In the genomic region with DNA sequence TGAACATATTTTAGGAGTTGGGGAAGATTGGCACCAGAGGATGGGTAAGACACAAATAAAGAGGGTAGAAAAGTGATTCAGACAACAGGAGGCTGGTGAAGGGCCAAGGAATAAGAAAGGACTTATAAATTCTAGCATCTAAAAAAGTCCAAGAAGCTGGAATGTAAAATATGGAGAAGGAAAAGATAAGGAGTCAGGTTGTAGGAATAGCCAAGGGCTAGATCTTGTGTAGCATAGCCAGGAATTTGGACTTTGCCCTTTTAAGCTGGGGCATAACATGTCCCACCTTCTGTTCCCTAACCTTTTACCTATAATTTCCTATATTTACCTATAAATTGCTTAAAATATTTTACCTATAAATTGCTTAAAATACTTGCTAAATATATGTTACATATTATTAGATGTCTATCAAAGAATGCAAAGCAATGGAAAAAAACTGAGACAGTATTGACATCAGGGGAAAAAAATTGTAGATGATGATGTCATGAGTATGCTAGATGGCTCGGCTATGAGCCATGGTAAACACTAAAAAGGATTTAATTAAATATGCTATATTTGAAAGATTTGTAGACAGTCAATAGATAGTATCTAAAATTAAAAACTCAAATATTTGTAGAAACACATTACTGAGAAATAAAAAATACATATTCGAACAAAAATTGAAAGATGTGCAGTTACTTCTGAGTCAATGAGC, we compare ENCODE assay signal across 16 cellular contexts.
DNase-seq lines count a peak whose midpoint lies in the region; ATAC-seq, FAIRE-seq and TF ChIP-seq lines count a peak whose summit lies in the region.
"Had no signal": no experiment of that assay in that cellular context is flagged by ENCODE, and none has a peak within 500 bp of the region (broad histone marks: within the 10 kb centered on the region; RNA-seq: fewer than 3 reads in every experiment).

No MANE protein-coding gene starts in this region.

- CTCF ChIA-PET in CD8-positive, alpha-beta T cell (lab: Charles Lee), result no interaction called here

- H3K9me3 Mint-ChIP-seq in CD8-positive, alpha-beta T cell, result peaks cover 16% of the 10 kb centered on the region
- peaks cover 17% of the 10 kb centered on the region for H3K9me3 Mint-ChIP-seq in astrocyte (ENCODE audit: unreplicated experiment)

- H3K36me3 Mint-ChIP-seq in CD8-positive, alpha-beta T cell, result peaks cover 10% of the 10 kb centered on the region
- H3K36me3 Mint-ChIP-seq in astrocyte (ENCODE audit: low read depth, unreplicated experiment), result peaks cover 3% of the 10 kb centered on the region

- POLR2A ChIA-PET in CD8-positive, alpha-beta T cell (lab: Charles Lee), result no interaction called here

- H3K27ac ChIP-seq in CD8-positive, alpha-beta T cell (ENCODE audit: low read depth, low read length), result no peak overlapping the region
- H3K27ac ChIP-seq in astrocyte (ENCODE audit: low read depth, low read length), result peak overlapping the region; percentile 77
- peak overlapping the region; percentile 87 for H3K27ac ChIP-seq in keratinocyte (ENCODE audit: control insufficient read depth, insufficient read depth, low read length)
- H3K27ac ChIP-seq: gastrocnemius medialis, right atrium auricular region, testis had no signal

- no peak for FAIRE-seq in astrocyte (lab: Jason Lieb, UNC)
- FAIRE-seq in keratinocyte (lab: Jason Lieb, UNC), result no peak

- intact Hi-C loops in CD8-positive, alpha-beta T cell (cut with DNase I, micrococcal nuclease), result no loop called here

- H3K4me3 ChIP-seq in CD8-positive, alpha-beta T cell (ENCODE audit: low read depth, low read length), result no peak overlapping the region
- H3K4me3 ChIP-seq in astrocyte (ENCODE audit: insufficient read depth, low read depth, low read length) (no peak overlapping the region), keratinocyte (ENCODE audit: control insufficient read depth in 2 of 3, extremely low read depth in 1 of 3, insufficient read depth in 2 of 3, low read depth in 1 of 3, low read length in 3 of 3) (peak overlapping the region in 1 of 3 experiments; percentile 9)
- H3K4me3 ChIP-seq: gastrocnemius medialis, right atrium auricular region, testis had no signal

- no peak for TF ChIP-seq CTCF in CD8-positive, alpha-beta T cell (IDR thresholded peaks at IDR 0.05)
- no peak for TF ChIP-seq CTCF in astrocyte (IDR thresholded peaks at IDR 0.05; ENCODE audit: insufficient read depth, low read depth, low read length)
- TF ChIP-seq CTCF in keratinocyte (optimal IDR thresholded peaks at IDR 0.05 in 1 of 3, IDR thresholded peaks at IDR 0.05 in 1 of 3, conservative IDR thresholded peaks at IDR 0.05 in 1 of 3; ENCODE audit: extremely low read depth in 1 of 3, insufficient read depth in 2 of 3, low read length in 3 of 3), result no peak

- DNase-seq in CD8-positive, alpha-beta T cell, result no peak
- DNase-seq in EL (peak; percentile 48), astrocyte (ENCODE audit: low read depth) (peak; percentile 28), keratinocyte (ENCODE audit: low read depth, low spot score) (no peak), NCI-H774 (lab: John Stamatoyannopoulos, UW) (no peak), germinal center (ENCODE audit: low spot score) (no peak)
- DNase-seq: activated naive CD8-positive, alpha-beta T cell treated with anti-CD3 and anti-CD28 coated beads, Interleukin-2, amount 10 ng/mL, durations not matched to agents 7 days and 5 days; gastrocnemius medialis; MM.1S; NCI-H2029; NCI-H526; testis had no signal

- H3K27ac Mint-ChIP-seq in CD8-positive, alpha-beta T cell, result peak overlapping the region; percentile 16
- peak overlapping the region; percentile 93 for H3K27ac Mint-ChIP-seq in astrocyte (ENCODE audit: unreplicated experiment)
- H3K27ac Mint-ChIP-seq: activated naive CD8-positive, alpha-beta T cell treated with anti-CD3 and anti-CD28 coated beads, Interleukin-2, amount 10 ng/mL, durations not matched to agents 7 days and 5 days; memory B cell had no signal

- peak overlapping the region; percentile 21 for H3K9ac ChIP-seq in astrocyte (ENCODE audit: low read length)
- peak overlapping the region; percentile 57 for H3K9ac ChIP-seq in keratinocyte (ENCODE audit: control insufficient read depth, extremely low read depth, insufficient read depth, low read length)

- no peaks in the 10 kb centered on the region for H3K36me3 ChIP-seq in CD8-positive, alpha-beta T cell (ENCODE audit: insufficient read depth, low read length)
- H3K36me3 ChIP-seq in astrocyte (ENCODE audit: insufficient read depth, low read length), result no peaks in the 10 kb centered on the region
- H3K36me3 ChIP-seq in keratinocyte (ENCODE audit: control insufficient read depth in 2 of 2, extremely low read depth in 1 of 2, insufficient read depth in 2 of 2, low read length in 2 of 2), result no peaks in the 10 kb centered on the region
- H3K36me3 ChIP-seq: gastrocnemius medialis, right atrium auricular region had no signal

- dilution Hi-C loops in keratinocyte (cut with MboI; ENCODE audit: extremely low pct_ligation_motif_present, low sequenced_read_pairs), result no loop called here

- no peaks in the 10 kb centered on the region for H3K27me3 Mint-ChIP-seq in CD8-positive, alpha-beta T cell (ENCODE audit: low read depth)
- no peaks in the 10 kb centered on the region for H3K27me3 Mint-ChIP-seq in astrocyte (ENCODE audit: low read depth, unreplicated experiment)
- H3K27me3 Mint-ChIP-seq: activated naive CD8-positive, alpha-beta T cell treated with anti-CD3 and anti-CD28 coated beads, Interleukin-2, amount 10 ng/mL, durations not matched to agents 7 days and 5 days; memory B cell had no signal

- no peaks in the 10 kb centered on the region for H3K9me1 ChIP-seq in keratinocyte (ENCODE audit: control insufficient read depth, extremely low read depth, insufficient read depth, low read length)

- peak overlapping the region; percentile 30 for H3K4me2 ChIP-seq in astrocyte (ENCODE audit: low read length)
- peak overlapping the region; percentile 54 for H3K4me2 ChIP-seq in keratinocyte (ENCODE audit: control insufficient read depth, extremely low read depth, insufficient read depth, low read depth, low read length)

- H3K79me2 ChIP-seq in astrocyte (ENCODE audit: insufficient read depth, low read length) (no peaks in the 10 kb centered on the region), keratinocyte (ENCODE audit: control insufficient read depth, insufficient read depth, low read length) (no peaks in the 10 kb centered on the region)

- no peaks in the 10 kb centered on the region for H3K27me3 ChIP-seq in CD8-positive, alpha-beta T cell (ENCODE audit: insufficient read depth, low read length)
- H3K27me3 ChIP-seq in astrocyte (ENCODE audit: insufficient read depth, low read length) (no peaks in the 10 kb centered on the region), keratinocyte (ENCODE audit: control insufficient read depth, extremely low read depth, insufficient read depth, low read length) (no peaks in the 10 kb centered on the region)
- H3K27me3 ChIP-seq: gastrocnemius medialis, right atrium auricular region, testis had no signal

- H3K4me1 Mint-ChIP-seq in CD8-positive, alpha-beta T cell (ENCODE audit: low read depth), result peaks cover 2% of the 10 kb centered on the region
- peaks cover 11% of the 10 kb centered on the region for H3K4me1 Mint-ChIP-seq in astrocyte (ENCODE audit: low read depth, unreplicated experiment)

- no peaks in the 10 kb centered on the region for H3K9me3 ChIP-seq in CD8-positive, alpha-beta T cell (ENCODE audit: low read length)
- H3K9me3 ChIP-seq in astrocyte (ENCODE audit: insufficient read depth, low read depth, low read length) (peaks cover 7% of the 10 kb centered on the region), keratinocyte (ENCODE audit: control insufficient read depth, low read depth, low read length) (peaks cover 9% of the 10 kb centered on the region)
- H3K9me3 ChIP-seq: gastrocnemius medialis, right atrium auricular region, testis had no signal

- H2AFZ ChIP-seq in astrocyte (ENCODE audit: low read depth, low read length) (no peak overlapping the region), keratinocyte (ENCODE audit: control insufficient read depth, low read length) (peak overlapping the region; percentile 32)

- no peak for ATAC-seq in CD8-positive, alpha-beta T cell
- ATAC-seq in GM18511 (IDR thresholded peaks at IDR 0.05; ENCODE audit: unreplicated experiment), result no peak
- ATAC-seq: gastrocnemius medialis had no signal

- H3K4me1 ChIP-seq in CD8-positive, alpha-beta T cell (ENCODE audit: insufficient read depth, low read length), result no peaks in the 10 kb centered on the region
- peaks cover 6% of the 10 kb centered on the region for H3K4me1 ChIP-seq in astrocyte (ENCODE audit: insufficient read depth, low read length)
- H3K4me1 ChIP-seq in keratinocyte (ENCODE audit: control insufficient read depth, extremely low read depth, insufficient read depth, low read length), result peaks cover 18% of the 10 kb centered on the region
- H3K4me1 ChIP-seq: gastrocnemius medialis, right atrium auricular region, testis had no signal

- H3K4me3 Mint-ChIP-seq in CD8-positive, alpha-beta T cell, result no peak overlapping the region
- H3K4me3 Mint-ChIP-seq in astrocyte (ENCODE audit: unreplicated experiment), result no peak overlapping the region
- H3K4me3 Mint-ChIP-seq: activated naive CD8-positive, alpha-beta T cell treated with anti-CD3 and anti-CD28 coated beads, Interleukin-2, amount 10 ng/mL, durations not matched to agents 7 days and 5 days; memory B cell; neural crest cell had no signal

- H4K20me1 ChIP-seq in astrocyte (ENCODE audit: insufficient read depth, low read length) (no peaks in the 10 kb centered on the region), keratinocyte (ENCODE audit: control insufficient read depth, extremely low read depth, insufficient read depth, low read length) (no peaks in the 10 kb centered on the region)

Comparison
In these comparisons a context has a peak if more than half of its experiments do, and no peak if none do; other contexts are left out.
1. DNase-seq: peak in EL (single experiment) and astrocyte (single experiment); none in CD8-positive, alpha-beta T cell (0 of 7), keratinocyte (single experiment), NCI-H774 (single experiment) and germinal center (single experiment).